ENCODE assay signal across 1 cellular context in genomic region chr2:95401480-95401879, GRCh38.
TF ChIP-seq lines count a peak whose summit lies in the region.

No MANE protein-coding gene starts in this region.

TF ChIP-seq in K562, 482 proteins besides CTCF, POLR2A, EP300 and RAD21 (continued from another document):
- TF ChIP-seq E2F8 (IDR thresholded peaks at IDR 0.05; ENCODE audit: low read depth, partially characterized antibody) (no peak), GMEB1 (CRISPR knock-in tag; IDR thresholded peaks at IDR 0.05) (no peak), ZNF318 (IDR thresholded peaks at IDR 0.05; ENCODE audit: borderline replicate concordance in 1 of 2, low read depth in 1 of 2) (no peak), TCF3 (CRISPR knock-in tag; IDR thresholded peaks at IDR 0.05) (no peak), RCOR1 (IDR thresholded peaks at IDR 0.05; ENCODE audit: borderline replicate concordance in 1 of 2, low read depth in 2 of 2, low read length in 2 of 2) (no peak), RBFOX2 (IDR thresholded peaks at IDR 0.05; ENCODE audit: low read depth, low read length) (no peak), TAF15 (IDR thresholded peaks at IDR 0.05; ENCODE audit: low read depth, low read length) (no peak)
